ENCODE assay signal across 19 cellular contexts in genomic region chr11:39361557-39361956, GRCh38.
"Had no signal": no experiment of that assay in that cellular context is flagged by ENCODE, and none has a peak within 500 bp of the region (broad histone marks: within the 10 kb centered on the region; RNA-seq: fewer than 3 reads in every experiment).

No MANE protein-coding gene starts in this region.

- H3K9me3 Mint-ChIP-seq: naive thymus-derived CD8-positive, alpha-beta T cell had no signal

- H3K4me1 ChIP-seq: heart left ventricle, right atrium auricular region, suprapubic skin, thyroid gland had no signal

- H3K4me2 ChIP-seq: smooth muscle cell had no signal

- ATAC-seq: esophagus mucosa; heart left ventricle; left colon; left ventricle myocardium superior; naive thymus-derived CD8-positive, alpha-beta T cell; stimulated activated naive CD8-positive, alpha-beta T cell treated with anti-CD3 and anti-CD28 coated beads, Interleukin-15, Interleukin-2, amounts not matched to agents 100 U/mL and 50 U/mL, for 24 hours had no signal

- H3K4me3 ChIP-seq: coronary artery, heart left ventricle, lung, ovary, right atrium auricular region, smooth muscle cell, suprapubic skin, thyroid gland had no signal

- H3K27me3 Mint-ChIP-seq: naive thymus-derived CD8-positive, alpha-beta T cell; type B pancreatic cell had no signal

- H3K4me3 Mint-ChIP-seq: naive thymus-derived CD8-positive, alpha-beta T cell; type B pancreatic cell had no signal

- FAIRE-seq: frontal cortex, urothelium cell line had no signal

- H3K9me3 ChIP-seq: heart left ventricle, ovary, right atrium auricular region, suprapubic skin, thyroid gland had no signal

- H3K27ac ChIP-seq: coronary artery, heart left ventricle, ovary, right atrium auricular region, suprapubic skin, thyroid gland had no signal

- H3K27ac Mint-ChIP-seq: naive thymus-derived CD8-positive, alpha-beta T cell; type B pancreatic cell had no signal

- H3K36me3 Mint-ChIP-seq: naive thymus-derived CD8-positive, alpha-beta T cell; type B pancreatic cell had no signal

- H3K36me3 ChIP-seq: heart left ventricle, ovary, right atrium auricular region, suprapubic skin, thyroid gland had no signal

- DNase-seq: effector CD4-positive, alpha-beta T cell; heart left ventricle; hippocampal formation; left colon; left ventricle myocardium superior; naive thymus-derived CD8-positive, alpha-beta T cell; ovary; stimulated activated CD4-positive, alpha-beta T cell treated with anti-CD3 and anti-CD28 coated beads, Interleukin-2, amount 100 ng/mL, for 48 hours; stimulated activated naive CD8-positive, alpha-beta T cell treated with anti-CD3 and anti-CD28 coated beads, Interleukin-15, Interleukin-2, amounts not matched to agents 100 U/mL and 50 U/mL, for 24 hours; thyroid gland had no signal

- H3K27me3 ChIP-seq: heart left ventricle, ovary, right atrium auricular region, suprapubic skin, thyroid gland had no signal
